In the genomic region with DNA sequence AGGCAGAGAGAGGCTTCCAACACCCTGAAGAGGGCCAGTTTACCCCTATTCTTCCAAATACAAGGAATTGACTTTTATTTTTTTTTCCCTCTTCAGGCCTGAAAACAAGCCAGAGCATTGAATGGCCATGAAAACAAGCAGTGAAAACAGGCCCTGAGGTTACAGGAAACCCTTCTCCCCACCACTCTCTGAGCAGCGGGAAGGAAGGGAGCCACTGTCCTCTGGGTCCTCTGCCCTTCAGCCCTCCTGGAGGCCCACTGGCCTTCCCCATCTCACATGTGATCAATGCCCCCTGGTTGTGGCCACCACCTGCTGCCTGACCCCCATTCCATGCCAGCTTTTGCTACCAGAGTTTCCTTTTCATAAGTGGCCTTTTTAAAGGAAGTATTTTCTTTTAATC, we compare ENCODE assay signal across 23 cellular contexts. TPM values are rescaled to one million over a fixed set of nuclear protein-coding genes. Genes with fewer than 3 reads are reported as not detected.
DNase-seq lines count a peak whose midpoint lies in the region; ATAC-seq and TF ChIP-seq lines count a peak whose summit lies in the region.
"Had no signal": no experiment of that assay in that cellular context is flagged by ENCODE, and none has a peak within 500 bp of the region (broad histone marks: within the 10 kb centered on the region; RNA-seq: fewer than 3 reads in every experiment).

No MANE protein-coding gene starts in this region.

- H3K4me1 Mint-ChIP-seq in activated T-helper 17 cell treated with anti-CD3 and anti-CD28 coated beads, Interleukin-2, amount 50 U/mL, for 72 hours = no peaks in the 10 kb centered on the region
- H3K4me1 Mint-ChIP-seq: activated CD4-positive, alpha-beta T cell treated with anti-CD3 and anti-CD28 coated beads, Interleukin-2, amount 10 ng/mL, durations not matched to agents 24 days and 14 days had no signal

- no peak overlapping the region for H3K4me3 ChIP-seq in BLaER1
- no peak overlapping the region for H3K4me3 ChIP-seq in hepatocyte
- H3K4me3 ChIP-seq: gastrocnemius medialis, GM12878 had no signal

- no peaks in the 10 kb centered on the region for H3K9me2 ChIP-seq in hepatocyte (replicated peaks; ENCODE audit: insufficient read depth)

- H3K27me3 ChIP-seq in BLaER1 = no peaks in the 10 kb centered on the region
- H3K27me3 ChIP-seq in hepatocyte = peaks cover 20% of the 10 kb centered on the region
- H3K27me3 ChIP-seq: gastrocnemius medialis had no signal

- H3K4me3 Mint-ChIP-seq in activated T-helper 17 cell treated with anti-CD3 and anti-CD28 coated beads, Interleukin-2, amount 50 U/mL, for 72 hours = no peak overlapping the region
- H3K4me3 Mint-ChIP-seq: activated CD4-positive, alpha-beta T cell treated with anti-CD3 and anti-CD28 coated beads, Interleukin-2, amount 10 ng/mL, durations not matched to agents 24 days and 14 days; CD4-positive, alpha-beta memory T cell; T-helper 17 cell had no signal

- H2AFZ ChIP-seq in hepatocyte = no peak overlapping the region

- no peak for ATAC-seq in left lobe of liver
- no peak for ATAC-seq in sciatic nerve
- ATAC-seq in activated T-helper 17 cell treated with anti-CD3 and anti-CD28 coated beads, Interleukin-2, amount 50 U/mL, for 72 hours (replicated peaks) = no peak
- no peak for ATAC-seq in HG03565 (IDR thresholded peaks at IDR 0.05; ENCODE audit: unreplicated experiment)
- ATAC-seq: gastrocnemius medialis, GM12878, PC-3, T-helper 17 cell had no signal

- no peaks in the 10 kb centered on the region for H3K9me3 Mint-ChIP-seq in activated T-helper 17 cell treated with anti-CD3 and anti-CD28 coated beads, Interleukin-2, amount 50 U/mL, for 72 hours
- H3K9me3 Mint-ChIP-seq: activated CD4-positive, alpha-beta T cell treated with anti-CD3 and anti-CD28 coated beads, Interleukin-2, amount 10 ng/mL, durations not matched to agents 24 days and 14 days; CD4-positive, alpha-beta memory T cell; IgD-negative memory B cell had no signal

- no peaks in the 10 kb centered on the region for H3K79me2 ChIP-seq in hepatocyte

- intact Hi-C loops in sciatic nerve (cut with DNase I) = no loop called here

- H3K36me3 ChIP-seq in BLaER1 (no peaks in the 10 kb centered on the region), hepatocyte (replicated peaks; ENCODE audit: insufficient read depth, low read depth) (no peaks in the 10 kb centered on the region)
- H3K36me3 ChIP-seq: gastrocnemius medialis had no signal

- no peaks in the 10 kb centered on the region for H3K36me3 Mint-ChIP-seq in activated T-helper 17 cell treated with anti-CD3 and anti-CD28 coated beads, Interleukin-2, amount 50 U/mL, for 72 hours (ENCODE audit: low read depth)
- H3K36me3 Mint-ChIP-seq: CD4-positive, alpha-beta memory T cell had no signal

- H3K4me2 ChIP-seq in BLaER1 (peak overlapping the region; percentile 21), hepatocyte (no peak overlapping the region)

- no peak overlapping the region for H3K27ac Mint-ChIP-seq in activated T-helper 17 cell treated with anti-CD3 and anti-CD28 coated beads, Interleukin-2, amount 50 U/mL, for 72 hours
- H3K27ac Mint-ChIP-seq: activated CD4-positive, alpha-beta T cell treated with anti-CD3 and anti-CD28 coated beads, Interleukin-2, amount 10 ng/mL, durations not matched to agents 24 days and 14 days; CD4-positive, alpha-beta memory T cell; IgD-negative memory B cell; T-helper 17 cell had no signal

- no peak overlapping the region for H3K9ac ChIP-seq in BLaER1

- peaks cover 26% of the 10 kb centered on the region for H3K27me3 Mint-ChIP-seq in activated T-helper 17 cell treated with anti-CD3 and anti-CD28 coated beads, Interleukin-2, amount 50 U/mL, for 72 hours

- H3K4me1 ChIP-seq in BLaER1 (peaks cover 47% of the 10 kb centered on the region), hepatocyte (ENCODE audit: insufficient read depth) (peaks cover 13% of the 10 kb centered on the region)

- H3K27ac ChIP-seq in BLaER1 (no peak overlapping the region), hepatocyte (no peak overlapping the region)

- DNase-seq in SK-MEL-5 (ENCODE audit: low read depth, low spot score) (peak; percentile 43), left lobe of liver (ENCODE audit: low spot score) (peak; percentile 26), sciatic nerve (ENCODE audit: low spot score) (peak; percentile 56), AML-193 (lab: John Stamatoyannopoulos, UW) (no peak), hepatocyte (ENCODE audit: low spot score) (no peak)
- DNase-seq: activated CD4-positive, alpha-beta T cell treated with anti-CD3 and anti-CD28 coated beads, Interleukin-2, amount 10 ng/mL, durations not matched to agents 24 days and 14 days; activated effector memory CD4-positive, alpha-beta T cell treated with Interleukin-2 at 50 U/mL for 16 hours; CD4-positive, alpha-beta memory T cell; gastrocnemius medialis; GF-D8; kidney glomerular epithelial cell; NCI-H1694 treated with DMSO at 0.1 percent for 48 hours; NCI-H774; occipital lobe; PC-3; T-helper 17 cell had no signal

- H3K9me3 ChIP-seq in BLaER1 = no peaks in the 10 kb centered on the region
- no peaks in the 10 kb centered on the region for H3K9me3 ChIP-seq in hepatocyte (ENCODE audit: low read depth)
- H3K9me3 ChIP-seq: gastrocnemius medialis had no signal

- in situ Hi-C loops in SK-MEL-5 (cut with HindIII; ENCODE audit: low pct_unique_long_range_greater_than_20kb, low sequenced_read_pairs) = no loop called here

- TF ChIP-seq CTCF in hepatocyte (IDR thresholded peaks at IDR 0.05; ENCODE audit: poor library complexity) = no peak

- WGBS in hepatocyte (ENCODE audit: low lambda C conversion rate, missing lambda C conversion rate) = 84% methylated on average over 1 of the region's 1 CpG

- H4K20me1 ChIP-seq in BLaER1 = no peaks in the 10 kb centered on the region
- H4K20me1 ChIP-seq in hepatocyte (ENCODE audit: insufficient read depth, poor library complexity, severe bottlenecking) = no peaks in the 10 kb centered on the region

RNA-seq across cellular contexts. Expression of a gene that starts 44.1 kb away (rescaled TPM):
- total RNA-seq in SK-MEL-5 (2014; rRNA removed; shearing (Covaris generic)) = not detected in 2 replicates
- not detected in 2 replicates for polyA plus RNA-seq in SK-MEL-5 (2015; cell fraction: cytosol; rRNA removed)
- polyA plus RNA-seq in SK-MEL-5 (2015; cell fraction: nucleus; rRNA removed) = 0.11 TPM in 1 of 2 replicates, not detected in the other
- total RNA-seq in left lobe of liver (not detected), sciatic nerve (not detected), hepatocyte (not detected in 2 replicates)
- not detected in 2 replicates for polyA plus RNA-seq in hepatocyte
- total RNA-seq in activated T-helper 17 cell treated with anti-CD3 and anti-CD28 coated beads, Interleukin-2, amount 50 U/mL, for 72 hours = not detected
- total RNA-seq: activated CD4-positive, alpha-beta T cell treated with anti-CD3 and anti-CD28 coated beads, Interleukin-2, amount 10 ng/mL, durations not matched to agents 24 days and 14 days; CD4-positive, alpha-beta memory T cell; gastrocnemius medialis; GM12878; occipital lobe; PC-3; T-helper 17 cell had no signal
- polyA plus RNA-seq: AG04450; CD4-positive, alpha-beta memory T cell; esophagus; GM12878; IgD-negative memory B cell had no signal

RNA-seq across cellular contexts. Expression of a gene that starts 54.5 kb away (rescaled TPM):
- total RNA-seq in SK-MEL-5 (2014; rRNA removed; shearing (Covaris generic)) = 67.8 and 74.7 TPM in 2 replicates
- polyA plus RNA-seq in SK-MEL-5 (2015; cell fraction: cytosol; rRNA removed) = 274 and 332 TPM in 2 replicates
- polyA plus RNA-seq in SK-MEL-5 (2015; cell fraction: nucleus; rRNA removed) = 102 and 109 TPM in 2 replicates
- total RNA-seq in left lobe of liver (35.9 TPM), sciatic nerve (55.5 TPM), hepatocyte (14.0 and 16.0 TPM in 2 replicates)
- polyA plus RNA-seq in hepatocyte = 14.4 and 18.6 TPM in 2 replicates
- total RNA-seq in activated T-helper 17 cell treated with anti-CD3 and anti-CD28 coated beads, Interleukin-2, amount 50 U/mL, for 72 hours = under 1 TPM in 1 of 2 donors, not detected in 1; 0.05 TPM
- polyA plus RNA-seq: CD4-positive, alpha-beta memory T cell had no signal

Comparison
In these comparisons a context has a peak if more than half of its experiments do, and no peak if none do; other contexts are left out.
1. DNase-seq: peak in SK-MEL-5 (single experiment), left lobe of liver (single experiment) and sciatic nerve (single experiment); none in AML-193 (0 of 2) and hepatocyte (single experiment).
2. RNA of a gene that starts 54.5 kb away (total RNA-seq): 67.8 to 74.7 TPM in SK-MEL-5, 55.5 TPM in sciatic nerve (single experiment), 35.9 TPM in left lobe of liver (single experiment) and 14.0 to 16.0 TPM in hepatocyte; 0.05 TPM in activated T-helper 17 cell treated with anti-CD3 and anti-CD28 coated beads, Interleukin-2, amount 50 U/mL, for 72 hours; every median in the first group is over 10 times any median in the second.